Comparison of ENCODE assay signal across 8 cellular contexts in genomic region chr17:27296427-27296979, GRCh38.
A peak's percentile ranks its signal among the peaks of the same experiment; 100 is the strongest.
DNase-seq lines count a peak whose midpoint lies in the region; TF ChIP-seq lines count a peak whose summit lies in the region.

No MANE protein-coding gene starts in this region.

- H3K4me3 ChIP-seq in GM12864 (ENCODE audit: low read depth, low read length): peak overlapping the region; percentile 98
- H3K4me3 ChIP-seq in SK-N-MC: peak overlapping the region; percentile 94
- peak overlapping the region; percentile 80 for H3K4me3 ChIP-seq in fibroblast of mammary gland (ENCODE audit: control insufficient read depth, low read depth, low read length)
- peak overlapping the region; percentile 98 for H3K4me3 ChIP-seq in skeletal muscle cell (ENCODE audit: low read depth, low read length)

- peak overlapping the region; percentile 96 for H3K9ac ChIP-seq in SK-N-MC (ENCODE audit: insufficient read length)

- DNase-seq in GM12864 (ENCODE audit: low read depth): no peak
- no peak for DNase-seq in SK-N-MC (ENCODE audit: low read depth, low spot score)
- peak; percentile 85 for DNase-seq in fibroblast of mammary gland (ENCODE audit: low read depth)
- no peak for DNase-seq in skeletal muscle cell (ENCODE audit: low read depth)
- DNase-seq in NCI-H524 treated with DMSO at 0.1 percent for 48 hours (lab: John Stamatoyannopoulos, UW): no peak
- no peak for DNase-seq in SW480 (ENCODE audit: low spot score)
- no peak for DNase-seq in C1 segment of cervical spinal cord (lab: John Stamatoyannopoulos, UW)
- DNase-seq in substantia nigra (lab: John Stamatoyannopoulos, UW): no peak

- H3K36me3 ChIP-seq in SK-N-MC (ENCODE audit: insufficient read depth, low read length): peaks cover 22% of the 10 kb centered on the region

- TF ChIP-seq CTCF in GM12864 (IDR thresholded peaks at IDR 0.05; ENCODE audit: low read depth, low read length, missing control alignments): no peak
- no peak for TF ChIP-seq CTCF in fibroblast of mammary gland (conservative IDR thresholded peaks at IDR 0.05; ENCODE audit: control insufficient read depth, insufficient read depth, low read depth, low read length)

- H3K9me3 ChIP-seq in SK-N-MC (ENCODE audit: low read depth, low read length): no peaks in the 10 kb centered on the region

- H3K27ac ChIP-seq in SK-N-MC: peak overlapping the region; percentile 86
- no peak overlapping the region for H3K27ac ChIP-seq in substantia nigra (ENCODE audit: low read depth, low read length, poor library complexity, severe bottlenecking)
